In genomic region chr15:90619468-90619867, GRCh38 we compare ENCODE assay signal across 1 cellular context.
TF ChIP-seq lines count a peak whose summit lies in the region.

No MANE protein-coding gene starts in this region.

TF ChIP-seq in K562, 482 proteins besides CTCF, POLR2A, EP300 and RAD21 (continued from another document):
- TF ChIP-seq NUFIP1 (IDR thresholded peaks at IDR 0.05; ENCODE audit: partially characterized antibody) (no peak), HMGN3 (IDR thresholded peaks at IDR 0.05; ENCODE audit: borderline replicate concordance, extremely low read depth, insufficient read length, low read depth, low read length) (no peak), THRA (IDR thresholded peaks at IDR 0.05) (no peak)
